In the genomic region with DNA sequence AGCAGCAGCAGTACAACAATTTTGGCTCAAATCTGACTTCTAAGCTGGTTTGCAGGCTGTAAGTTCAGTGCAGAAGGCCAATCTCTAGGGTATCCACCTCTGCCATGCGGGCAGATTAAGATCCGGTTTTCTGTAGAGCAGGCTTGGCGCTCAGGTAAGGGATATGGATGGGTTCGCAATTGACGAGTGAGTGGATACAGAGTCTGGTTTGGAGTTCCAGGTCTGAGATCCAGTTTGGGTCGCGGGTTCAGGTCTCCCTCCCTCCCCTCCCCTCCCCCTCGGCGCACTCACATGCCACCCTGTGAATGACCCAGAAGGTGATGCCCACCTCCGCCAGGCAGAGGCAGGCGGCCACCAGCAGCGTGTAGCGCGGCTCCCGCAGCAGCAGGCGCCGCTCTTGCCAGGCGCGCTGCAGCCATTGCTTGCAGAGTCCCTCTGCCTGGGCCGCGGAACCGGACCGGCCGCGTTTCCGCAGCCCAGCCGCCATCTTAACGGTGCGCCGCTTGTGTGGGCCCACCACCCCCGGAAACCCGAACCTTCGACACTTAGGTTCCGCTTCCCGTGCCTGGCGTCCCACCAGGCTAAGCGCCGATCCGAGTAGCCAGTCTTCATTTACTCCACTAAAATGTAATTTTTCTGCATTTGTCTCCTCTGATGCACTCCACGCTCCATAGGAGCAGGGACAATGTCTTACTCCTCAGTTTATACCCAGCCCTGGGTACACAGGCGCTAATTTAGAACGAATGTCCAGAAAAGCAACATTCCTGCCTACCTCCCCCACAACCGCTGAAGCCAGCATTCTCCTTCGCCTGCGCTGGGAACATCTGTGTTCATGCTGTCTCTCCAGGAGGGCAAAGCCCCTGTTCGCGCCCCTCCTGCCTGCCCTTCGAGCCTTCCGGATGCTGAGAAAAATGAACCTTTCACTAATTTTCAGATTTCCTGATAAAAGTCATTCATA, we compare ENCODE assay signal across 8 cellular contexts. TPM values are rescaled to one million over a fixed set of nuclear protein-coding genes. Genes with fewer than 3 reads are reported as not detected.
DNase-seq lines count a peak whose midpoint lies in the region; ATAC-seq and TF ChIP-seq lines count a peak whose summit lies in the region.

TSS of gene ALG3 (minus strand) at position 509 of the 958 bp plus-strand sequence. CDS start at position 487, 22 bp downstream.

- ATAC-seq in activated naive CD8-positive, alpha-beta T cell treated with anti-CD3 and anti-CD28 coated beads, Interleukin-2, amount 50 U/mL, for 24 hours: peak; percentile 40

- H3K36me3 Mint-ChIP-seq in H9 (ENCODE audit: insufficient read depth in 1 of 3, low read depth in 3 of 3): peaks cover 10 to 23% (median 20%) of the 10 kb centered on the region in 3 experiments; a peak in 6 of 7 replicates
- peaks cover 20% of the 10 kb centered on the region for H3K36me3 Mint-ChIP-seq in activated naive CD8-positive, alpha-beta T cell treated with anti-CD3 and anti-CD28 coated beads, Interleukin-2, amount 50 U/mL, for 24 hours (ENCODE audit: low read depth)

- H3K27me3 Mint-ChIP-seq in H9 (ENCODE audit: low read depth): no peaks in the 10 kb centered on the region
- no peaks in the 10 kb centered on the region for H3K27me3 Mint-ChIP-seq in activated naive CD8-positive, alpha-beta T cell treated with anti-CD3 and anti-CD28 coated beads, Interleukin-2, amount 50 U/mL, for 24 hours

- H3K27ac ChIP-seq in H9 (ENCODE audit: insufficient read length, low read depth, low read length) (peak within 1 kb of the TSS; percentile 66), cardiac muscle cell (peak within 1 kb of the TSS; percentile 88), trophoblast cell (ENCODE audit: low read depth, low read length) (peak within 1 kb of the TSS; percentile 60), tibial artery (peak within 1 kb of the TSS; percentile 67 to 82)

- no peak within 1 kb of the TSS for H3T11ph ChIP-seq in H9 (ENCODE audit: low read length)

- peak within 1 kb of the TSS; percentile 93 for H4K12ac ChIP-seq in trophoblast cell (ENCODE audit: low read depth, low read length)

- H3K14ac ChIP-seq in H9 (ENCODE audit: insufficient read depth, low read length) (peak within 1 kb of the TSS; percentile 27; the same call in 1 of the 2 replicates), trophoblast cell (ENCODE audit: low read length) (peak within 1 kb of the TSS; percentile 95)

- H3K18ac ChIP-seq in H9 (ENCODE audit: insufficient read length, low read depth, low read length): peak within 1 kb of the TSS; percentile 37
- H3K18ac ChIP-seq in trophoblast cell (ENCODE audit: low read length): peak within 1 kb of the TSS; percentile 93

- no peak within 1 kb of the TSS for H3K56ac ChIP-seq in H9 (ENCODE audit: insufficient read length, low read depth, low read length)

- H3K9me3 ChIP-seq in ES-I3 (ENCODE audit: control insufficient read depth, insufficient read depth, low read length): no peaks in the 10 kb centered on the region
- H3K9me3 ChIP-seq in H9 (ENCODE audit: control insufficient read depth, low read depth, low read length): no peaks in the 10 kb centered on the region
- H3K9me3 ChIP-seq in cardiac muscle cell (ENCODE audit: low read depth): no peaks in the 10 kb centered on the region
- peaks cover 2% of the 10 kb centered on the region for H3K9me3 ChIP-seq in trophoblast cell (ENCODE audit: insufficient read depth, low read depth, low read length)
- H3K9me3 ChIP-seq in tibial artery: no peaks in the 10 kb centered on the region

- H2BK120ac ChIP-seq in H9 (ENCODE audit: low read depth, low read length, poor library complexity, severe bottlenecking) (no peak within 1 kb of the TSS), trophoblast cell (ENCODE audit: insufficient read depth, low read length, poor library complexity) (peak within 1 kb of the TSS; percentile 61)

- H3K4me3 ChIP-seq in cardiac muscle cell: peak within 1 kb of the TSS; percentile 92
- H3K4me3 ChIP-seq in trophoblast cell (ENCODE audit: low read depth, low read length): peak within 1 kb of the TSS; percentile 100
- peak within 1 kb of the TSS; percentile 70 to 71 for H3K4me3 ChIP-seq in tibial artery

- H3K27me3 ChIP-seq in H9 (ENCODE audit: insufficient read depth, low read length) (no peaks in the 10 kb centered on the region), cardiac muscle cell (no peaks in the 10 kb centered on the region), trophoblast cell (ENCODE audit: insufficient read depth, low read length) (no peaks in the 10 kb centered on the region), tibial artery (no peaks in the 10 kb centered on the region)

- TF ChIP-seq CTCF in H9 (conservative IDR thresholded peaks at IDR 0.05) (no peak), cardiac muscle cell (IDR thresholded peaks at IDR 0.05; ENCODE audit: low read depth, low read length) (no peak), tibial artery (IDR thresholded peaks at IDR 0.05) (no peak)

- DNase-seq in H9: peak; percentile 89
- peak; percentile 76 for DNase-seq in MV-4-11 (lab: John Stamatoyannopoulos, UW)
- DNase-seq in T follicular helper cell (ENCODE audit: low read depth): peak; percentile 78
- peak; percentile 89 for DNase-seq in activated naive CD8-positive, alpha-beta T cell treated with anti-CD3 and anti-CD28 coated beads, Interleukin-2, amount 50 U/mL, for 24 hours
- peak; percentile 92 to 95 for DNase-seq in cardiac muscle cell (ENCODE audit: low read depth in 1 of 2, low spot score in 1 of 2)
- peak; percentile 88 to 97 for DNase-seq in trophoblast cell
- DNase-seq in tibial artery: peak; percentile 74 to 88

- H3K79me1 ChIP-seq in H9 (ENCODE audit: insufficient read depth, low read depth, low read length, poor library complexity, severe bottlenecking): no peaks in the 10 kb centered on the region
- H3K79me1 ChIP-seq in trophoblast cell (ENCODE audit: low read length): peaks cover 13% of the 10 kb centered on the region

- no peak within 1 kb of the TSS for H3K23ac ChIP-seq in H9 (ENCODE audit: insufficient read length, low read depth, low read length)
- H3K23ac ChIP-seq in trophoblast cell (ENCODE audit: low read length): peak within 1 kb of the TSS; percentile 16

- no peaks in the 10 kb centered on the region for H3K4me1 ChIP-seq in ES-I3 (ENCODE audit: insufficient read depth, low read length)
- H3K4me1 ChIP-seq in H9 (ENCODE audit: insufficient read depth, low read length): no peaks in the 10 kb centered on the region
- no peaks in the 10 kb centered on the region for H3K4me1 ChIP-seq in cardiac muscle cell (ENCODE audit: low read depth)
- H3K4me1 ChIP-seq in trophoblast cell (ENCODE audit: control insufficient read depth in 1 of 2, insufficient read depth in 2 of 2, low read length in 2 of 2): peaks cover 0 to 4% of the 10 kb centered on the region in 2 experiments
- peaks cover 0 to 21% (median 17%) of the 10 kb centered on the region in 4 donors for H3K4me1 ChIP-seq in tibial artery

- H4K8ac ChIP-seq in H9 (replicated peaks; ENCODE audit: insufficient read length, low read depth, low read length) (peak within 1 kb of the TSS; percentile 22), trophoblast cell (ENCODE audit: low read depth, low read length) (peak within 1 kb of the TSS; percentile 98)

- H2BK5ac ChIP-seq in H9 (ENCODE audit: insufficient read length, low read length) (peak within 1 kb of the TSS; percentile 20), trophoblast cell (ENCODE audit: low read depth, low read length, poor library complexity) (peak within 1 kb of the TSS; percentile 83)

- no peaks in the 10 kb centered on the region for H3K36me3 ChIP-seq in ES-I3 (ENCODE audit: insufficient read depth, low read length)
- H3K36me3 ChIP-seq in cardiac muscle cell: peaks cover 6% of the 10 kb centered on the region
- peaks cover 15 to 18% of the 10 kb centered on the region in 2 experiments for H3K36me3 ChIP-seq in trophoblast cell (ENCODE audit: control insufficient read depth in 1 of 2, insufficient read depth in 2 of 2, low read length in 2 of 2)
- H3K36me3 ChIP-seq in tibial artery: peaks cover 17 to 21% (median 20%) of the 10 kb centered on the region in 3 donors

- H3K27ac Mint-ChIP-seq in H9: peak within 1 kb of the TSS; percentile 98 to 100 (median 100)
- H3K27ac Mint-ChIP-seq in activated naive CD8-positive, alpha-beta T cell treated with anti-CD3 and anti-CD28 coated beads, Interleukin-2, amount 50 U/mL, for 24 hours: peak within 1 kb of the TSS; percentile 99

- no peaks in the 10 kb centered on the region; a peak in 1 of 5 replicates for H3K9me3 Mint-ChIP-seq in H9
- no peaks in the 10 kb centered on the region for H3K9me3 Mint-ChIP-seq in activated naive CD8-positive, alpha-beta T cell treated with anti-CD3 and anti-CD28 coated beads, Interleukin-2, amount 50 U/mL, for 24 hours

- whole genome bisulfite sequencing in H9 (ENCODE audit: extremely low coverage, insufficient read length, low lambda C conversion rate): no CpG with 5 or more reads among the region's 49 CpGs
- no CpG with 5 or more reads among the region's 49 CpGs for WGBS in trophoblast cell (ENCODE audit: extremely low coverage, insufficient coverage, insufficient read length)

- H3K9ac ChIP-seq in ES-I3 (ENCODE audit: low read depth, low read length) (peak within 1 kb of the TSS; percentile 80), H9 (ENCODE audit: extremely low read depth, insufficient read length, low read length) (peak within 1 kb of the TSS; percentile 88), trophoblast cell (ENCODE audit: low read length) (peak within 1 kb of the TSS; percentile 90)

- H2AK5ac ChIP-seq in H9 (ENCODE audit: insufficient read length, low read length): no peak within 1 kb of the TSS
- H2AK5ac ChIP-seq in trophoblast cell (ENCODE audit: low read length): no peak within 1 kb of the TSS

- no peak within 1 kb of the TSS for H4K91ac ChIP-seq in H9 (ENCODE audit: insufficient read length, low read depth, low read length)
- H4K91ac ChIP-seq in trophoblast cell (ENCODE audit: low read depth, low read length): peak within 1 kb of the TSS; percentile 79

- H3K4me3 Mint-ChIP-seq in H9: peak within 1 kb of the TSS; percentile 82 to 92
- H3K4me3 Mint-ChIP-seq in activated naive CD8-positive, alpha-beta T cell treated with anti-CD3 and anti-CD28 coated beads, Interleukin-2, amount 50 U/mL, for 24 hours: peak within 1 kb of the TSS; percentile 94

- peak within 1 kb of the TSS; percentile 50 for H4K5ac ChIP-seq in H9 (ENCODE audit: insufficient read length, low read depth, low read length)

- H3K23me2 ChIP-seq in H9 (ENCODE audit: insufficient read length, low read depth, low read length, poor library complexity, severe bottlenecking): peaks cover 5% of the 10 kb centered on the region

- intact Hi-C loops in tibial artery (cut with DNase I; ENCODE audit: low total_unique reads): loop anchor here (2.0 to 10.0 kb wide), 3 partner anchors 61 to 234 kb away; partner anchors contain the start of genes ABCC5, ABCF3 and AP2M1

- H3K4ac ChIP-seq in H9 (ENCODE audit: low read depth, low read length) (no peak within 1 kb of the TSS), trophoblast cell (ENCODE audit: low read depth, low read length) (peak within 1 kb of the TSS; percentile 77)

- no peaks in the 10 kb centered on the region for H3K79me2 ChIP-seq in H9 (ENCODE audit: insufficient read depth, low read length)
- H3K79me2 ChIP-seq in trophoblast cell (ENCODE audit: control insufficient read depth, insufficient read depth, low read length, poor library complexity): peaks cover 10% of the 10 kb centered on the region

- H2BK15ac ChIP-seq in H9 (ENCODE audit: low read depth, low read length): no peak within 1 kb of the TSS

- no peaks in the 10 kb centered on the region for H4K20me1 ChIP-seq in H9 (ENCODE audit: control insufficient read depth, insufficient read depth, insufficient read length)

- no peak within 1 kb of the TSS for H2BK12ac ChIP-seq in H9 (ENCODE audit: insufficient read length, low read depth, low read length)
- H2BK12ac ChIP-seq in trophoblast cell (ENCODE audit: low read length): no peak within 1 kb of the TSS

- peaks cover 2 to 6% of the 10 kb centered on the region in 2 experiments; a peak in 2 of 4 replicates for H3K4me1 Mint-ChIP-seq in H9
- peaks cover 18% of the 10 kb centered on the region for H3K4me1 Mint-ChIP-seq in activated naive CD8-positive, alpha-beta T cell treated with anti-CD3 and anti-CD28 coated beads, Interleukin-2, amount 50 U/mL, for 24 hours

- H3K4me2 ChIP-seq in H9 (ENCODE audit: insufficient read depth, insufficient read length, low read length) (peak within 1 kb of the TSS; percentile 91), trophoblast cell (ENCODE audit: low read length) (peak within 1 kb of the TSS; percentile 92)

- no peak within 1 kb of the TSS for H2BK20ac ChIP-seq in H9 (ENCODE audit: low read depth, low read length, poor library complexity, severe bottlenecking)

- H2AFZ ChIP-seq in H9 (ENCODE audit: low read length) (peak within 1 kb of the TSS; percentile 33), trophoblast cell (ENCODE audit: insufficient read depth, low read length, poor library complexity) (peak within 1 kb of the TSS; percentile 95)

RNA-seq across cellular contexts. Expression of gene ALG3, which starts in this region (rescaled TPM):
- total RNA-seq in H9 (2021) (54.1 and 62.2 TPM in 2 replicates), cardiac muscle cell (40.2 and 48.8 TPM in 2 replicates)
- 52.4 and 69.1 TPM in 2 replicates for polyA plus RNA-seq in cardiac muscle cell
- 48.2 and 49.8 TPM in 2 replicates for polyA plus RNA-seq in trophoblast cell (2013)

Comparison
In these comparisons a context has a peak if more than half of its experiments do, and no peak if none do; other contexts are left out.
1. Peak in every context shown above with its lines: DNase-seq, ATAC-seq, H3K4me3 ChIP-seq and H3K27ac ChIP-seq.